In genomic region chr1:24929091-24929875, GRCh38 we compare ENCODE assay signal across 8 cellular contexts. TPM values are rescaled to one million over a fixed set of nuclear protein-coding genes. Genes with fewer than 3 reads are reported as not detected.
DNase-seq lines count a peak whose midpoint lies in the region; ATAC-seq and TF ChIP-seq lines count a peak whose summit lies in the region.

No MANE protein-coding gene starts in this region.

- intact Hi-C loops in left ventricle myocardium inferior (cut with micrococcal nuclease), result no loop called here

- TF ChIP-seq CTCF in left ventricle myocardium inferior (IDR thresholded peaks at IDR 0.05; ENCODE audit: borderline replicate concordance), result no peak

- peaks cover 48% of the 10 kb centered on the region for H3K4me1 ChIP-seq in left ventricle myocardium inferior

- H3K4me3 ChIP-seq in left ventricle myocardium inferior, result peak overlapping the region; percentile 52

- H3K27me3 ChIP-seq in left ventricle myocardium inferior (ENCODE audit: low read depth), result peaks cover 99% of the 10 kb centered on the region

- H3K36me3 ChIP-seq in left ventricle myocardium inferior, result no peaks in the 10 kb centered on the region

- H3K9me3 ChIP-seq in left ventricle myocardium inferior (replicated peaks), result no peaks in the 10 kb centered on the region

- H3K27ac ChIP-seq in left ventricle myocardium inferior (replicated peaks), result peak overlapping the region; percentile 44

- DNase-seq in DMS79 (lab: John Stamatoyannopoulos, UW), result peak; percentile 7
- peak; percentile 25 for DNase-seq in MV-4-11 (lab: John Stamatoyannopoulos, UW)
- DNase-seq in activated T-cell treated with anti-CD3 and anti-CD28 coated beads for 48 hours (ENCODE audit: low read depth), result peak; percentile 49
- DNase-seq in left ventricle myocardium inferior, result no peak
- DNase-seq in stimulated activated CD4-positive, alpha-beta T cell treated with anti-CD3 and anti-CD28 coated beads, Interleukin-1b, Interleukin-23, amount 100 ng/mL, for 48 hours, result peak; percentile 45
- no peak for DNase-seq in hippocampal formation (lab: John Stamatoyannopoulos, UW)

- ATAC-seq in GM21529 (IDR thresholded peaks at IDR 0.05; ENCODE audit: unreplicated experiment) (peak; percentile 7), GM18870 (IDR thresholded peaks at IDR 0.05; ENCODE audit: unreplicated experiment) (no peak)

RNA-seq across cellular contexts. Expression of gene RUNX3, which starts 0.8 kb away (rescaled TPM):
- 0.52 TPM for total RNA-seq in left ventricle myocardium inferior

Comparison
In these comparisons a context has a peak if more than half of its experiments do, and no peak if none do; other contexts are left out.
1. DNase-seq: peak in DMS79 (single experiment), MV-4-11 (single experiment), activated T-cell treated with anti-CD3 and anti-CD28 coated beads for 48 hours (single experiment) and stimulated activated CD4-positive, alpha-beta T cell treated with anti-CD3 and anti-CD28 coated beads, Interleukin-1b, Interleukin-23, amount 100 ng/mL, for 48 hours (single experiment); none in left ventricle myocardium inferior (single experiment) and hippocampal formation (0 of 2).